ENCODE assay signal across 8 cellular contexts in the genomic region with DNA sequence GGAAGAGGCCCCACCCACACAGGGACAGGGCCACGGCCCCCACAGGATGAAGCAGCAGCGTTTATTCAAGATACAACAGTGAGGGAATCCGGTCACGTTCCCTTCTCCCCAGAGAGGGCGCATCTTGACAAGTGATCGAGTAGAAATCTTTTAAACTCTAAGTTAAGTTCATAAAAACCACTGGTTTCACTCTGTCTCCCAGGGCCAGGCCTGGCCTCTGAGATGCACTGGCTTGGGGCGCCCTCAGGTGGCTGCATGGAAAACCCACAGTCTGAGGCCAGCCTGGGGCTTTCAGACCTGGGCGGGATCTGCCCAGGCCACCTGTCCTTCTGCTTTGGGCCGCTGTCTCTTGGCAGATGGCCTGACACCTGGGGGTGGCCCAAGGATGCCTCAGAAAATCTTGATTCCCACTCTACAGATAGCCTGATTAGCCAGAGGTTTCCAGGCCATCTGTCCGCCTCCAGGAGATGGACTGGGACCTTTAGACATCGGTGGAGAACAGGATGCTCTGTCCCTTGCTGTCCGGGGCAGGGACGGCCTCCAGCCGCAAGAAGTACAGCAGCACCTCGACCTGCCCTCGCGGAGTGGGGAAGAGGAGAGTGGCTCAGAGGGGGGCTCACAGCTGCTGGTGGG.
DNase-seq lines count a peak whose midpoint lies in the region; ATAC-seq and TF ChIP-seq lines count a peak whose summit lies in the region.
"Not testable (repeated sequence)": the region's sequence is repeated elsewhere in the genome, so short reads cannot be mapped to it uniquely, and the experiment has no call there.

No MANE protein-coding gene starts in this region.

- not testable (repeated sequence) for H3K36me3 ChIP-seq in CD8-positive, alpha-beta memory T cell (ENCODE audit: insufficient read depth, low read length)

- peak overlapping the region in 4 of 7 donors; percentile 22 to 59 (median 40) for H3K4me3 Mint-ChIP-seq in CD8-positive, alpha-beta memory T cell
- H3K4me3 Mint-ChIP-seq in nephron: not testable (repeated sequence)

- TF ChIP-seq CTCF in VCaP (conservative IDR thresholded peaks at IDR 0.05) (peak; percentile 78), astrocyte of the cerebellum (IDR thresholded peaks at IDR 0.05; ENCODE audit: low read depth, low read length, missing control alignments) (peak; percentile 43), nephron (IDR thresholded peaks at IDR 0.05; ENCODE audit: unreplicated experiment in 3 of 3) (peak; percentile 75 to 85 (median 77))

- not testable (repeated sequence) for H3K27me3 Mint-ChIP-seq in CD8-positive, alpha-beta memory T cell
- peaks cover 21% of the 10 kb centered on the region for H3K27me3 Mint-ChIP-seq in nephron (ENCODE audit: low read depth)

- peaks cover 12 to 19% (median 15%) of the 10 kb centered on the region in 3 donors for H3K4me1 Mint-ChIP-seq in CD8-positive, alpha-beta memory T cell
- not testable (repeated sequence) for H3K4me1 Mint-ChIP-seq in nephron

- not testable (repeated sequence) for H3K27me3 ChIP-seq in CD8-positive, alpha-beta memory T cell (ENCODE audit: insufficient read depth, low read length, poor library complexity, severe bottlenecking)

- POLR2A ChIA-PET in CD8-positive, alpha-beta memory T cell (lab: Charles Lee): not testable (repeated sequence)

- CTCF ChIA-PET in CD8-positive, alpha-beta memory T cell (lab: Charles Lee): not testable (repeated sequence)

- not testable (repeated sequence) for H3K9me3 Mint-ChIP-seq in CD8-positive, alpha-beta memory T cell; nephron

- H3K4me3 ChIP-seq in CD8-positive, alpha-beta memory T cell (ENCODE audit: low read length); astrocyte of the cerebellum (ENCODE audit: low read depth, low read length): not testable (repeated sequence)

- peak overlapping the region in 7 of 8 donors; percentile 23 to 95 (median 81) for H3K27ac Mint-ChIP-seq in CD8-positive, alpha-beta memory T cell
- peak overlapping the region in 2 of 3 experiments; percentile 64 to 67 for H3K27ac Mint-ChIP-seq in nephron

- not testable (repeated sequence) for H3K4me1 ChIP-seq in CD8-positive, alpha-beta memory T cell (ENCODE audit: insufficient read depth, low read length)

- not testable (repeated sequence) for H3K36me3 Mint-ChIP-seq in CD8-positive, alpha-beta memory T cell; nephron (ENCODE audit: low read depth)

- peak; percentile 62 to 83 (median 76) for DNase-seq in CD8-positive, alpha-beta memory T cell
- DNase-seq in NCI-H524 treated with DMSO at 0.1 percent for 48 hours (lab: John Stamatoyannopoulos, UW) (peak; percentile 47), astrocyte of the cerebellum (ENCODE audit: low read depth) (peak; percentile 19), glomerular visceral epithelial cell (ENCODE audit: extremely low spot score) (peak; percentile 75)
- peak; percentile 53 for DNase-seq in stimulated activated CD8-positive, alpha-beta memory T cell treated with anti-CD3 and anti-CD28 coated beads, Interleukin-15, amount 100 ng/mL, for 1 hour (ENCODE audit: low read depth)

- H3K27ac ChIP-seq in CD8-positive, alpha-beta memory T cell (ENCODE audit: low read depth, low read length); VCaP: not testable (repeated sequence)

- not testable (repeated sequence) for H3K9me3 ChIP-seq in CD8-positive, alpha-beta memory T cell (ENCODE audit: low read length)

- ATAC-seq in HG03439 (IDR thresholded peaks at IDR 0.05; ENCODE audit: unreplicated experiment): peak; percentile 55

- in situ Hi-C loops in astrocyte of the cerebellum (cut with HindIII; ENCODE audit: low sequenced_read_pairs): not testable (repeated sequence)

Comparison
In these comparisons a context has a peak if more than half of its experiments do, and no peak if none do; other contexts are left out.
1. DNase-seq: peak in every context shown above with its lines; median percentile 76 in CD8-positive, alpha-beta memory T cell; 75 in glomerular visceral epithelial cell; 53 in stimulated activated CD8-positive, alpha-beta memory T cell treated with anti-CD3 and anti-CD28 coated beads, Interleukin-15, amount 100 ng/mL, for 1 hour; 47 in NCI-H524 treated with DMSO at 0.1 percent for 48 hours; 19 in astrocyte of the cerebellum.